22 cellular contexts compared by ENCODE assay signal in genomic region chr12:10111451-10111850, GRCh38. TPM values are rescaled to one million over a fixed set of nuclear protein-coding genes. Genes with fewer than 3 reads are reported as not detected.
DNase-seq lines count a peak whose midpoint lies in the region; ATAC-seq, FAIRE-seq and TF ChIP-seq lines count a peak whose summit lies in the region.
"Had no signal": no experiment of that assay in that cellular context is flagged by ENCODE, and none has a peak within 500 bp of the region (broad histone marks: within the 10 kb centered on the region; RNA-seq: fewer than 3 reads in every experiment).

No MANE protein-coding gene starts in this region.

- no peak for TF ChIP-seq EP300 in K562 (IDR thresholded peaks at IDR 0.05; ENCODE audit: low read length)

- peak overlapping the region; percentile 58 for H3K27ac Mint-ChIP-seq in T-helper 2 cell treated with Interferon-gamma antibody and Interleukin-4, amounts not matched to agents 5 μg/mL and 100 μg/mL, for 36 hours
- H3K27ac Mint-ChIP-seq: CD4-positive, alpha-beta memory T cell; GM23338 had no signal

- no peak overlapping the region for H2AK5ac ChIP-seq in trophoblast cell (ENCODE audit: low read length)

- H3K9ac ChIP-seq in K562 (ENCODE audit: insufficient read depth in 1 of 2, low read depth in 2 of 2, low read length in 2 of 2) (peak overlapping the region in 1 of 2 experiments; percentile 35; a peak in 1 of 4 replicates), trophoblast cell (ENCODE audit: low read length) (no peak overlapping the region)
- H3K9ac ChIP-seq: BLaER1 had no signal

- no peak overlapping the region for H3K23ac ChIP-seq in trophoblast cell (ENCODE audit: low read length)

- H2AFZ ChIP-seq in K562 (ENCODE audit: low read depth, low read length) (peak overlapping the region; percentile 12; the same call in 1 of the 2 replicates), trophoblast cell (ENCODE audit: insufficient read depth, low read length, poor library complexity) (no peak overlapping the region)

- H3K79me2 ChIP-seq in K562 (ENCODE audit: control insufficient read depth, insufficient read depth, low read length) (no peaks in the 10 kb centered on the region), trophoblast cell (ENCODE audit: control insufficient read depth, insufficient read depth, low read length, poor library complexity) (no peaks in the 10 kb centered on the region)

- no peak for TF ChIP-seq RAD21 in K562 (CRISPR knock-in tag; conservative IDR thresholded peaks at IDR 0.05 in 1 of 2, IDR thresholded peaks at IDR 0.05 in 1 of 2)

- no peaks in the 10 kb centered on the region for H3K9me3 Mint-ChIP-seq in T-helper 2 cell treated with Interferon-gamma antibody and Interleukin-4, amounts not matched to agents 5 μg/mL and 100 μg/mL, for 36 hours

- H3K4me1 Mint-ChIP-seq in T-helper 2 cell treated with Interferon-gamma antibody and Interleukin-4, amounts not matched to agents 5 μg/mL and 100 μg/mL, for 36 hours (ENCODE audit: low read depth), result no peaks in the 10 kb centered on the region
- H3K4me1 Mint-ChIP-seq: CD4-positive, alpha-beta memory T cell; GM23338 had no signal

- no TSS peak for BruUV-seq in K562 (replicated peaks; lab: Mats Ljungman, UMichigan)

- H3K9me1 ChIP-seq in K562 (ENCODE audit: control insufficient read depth, insufficient read depth, low read length), result no peaks in the 10 kb centered on the region

- CTCF ChIA-PET in K562 (lab: Yijun Ruan, JAX; ENCODE audit: low intra/inter-chr PET ratio), result interaction anchor here (0.6 kb wide), 1 partner anchor 66 kb away, joined by 3 read pairs; no protein-coding TSS in a partner anchor

- TF ChIP-seq POLR2A in K562 (conservative IDR thresholded peaks at IDR 0.05), result no peak

- H3K14ac ChIP-seq in trophoblast cell (ENCODE audit: low read length), result no peak overlapping the region

- H3K4me1 ChIP-seq in K562 (replicated peaks in 1 of 2; ENCODE audit: control insufficient read depth in 2 of 2, insufficient read depth in 2 of 2, low read length in 2 of 2) (peaks cover 0 to 5% of the 10 kb centered on the region in 2 experiments; a peak in 2 of 5 replicates), trophoblast cell (ENCODE audit: control insufficient read depth in 1 of 2, insufficient read depth in 2 of 2, low read length in 2 of 2) (peaks cover 2 to 6% of the 10 kb centered on the region in 2 experiments)
- H3K4me1 ChIP-seq: BLaER1 had no signal

- no peak overlapping the region for H4K91ac ChIP-seq in trophoblast cell (ENCODE audit: low read depth, low read length)

- no peaks in the 10 kb centered on the region for H3K36me3 Mint-ChIP-seq in T-helper 2 cell treated with Interferon-gamma antibody and Interleukin-4, amounts not matched to agents 5 μg/mL and 100 μg/mL, for 36 hours (ENCODE audit: low read depth)

- intact Hi-C loops in K562 (cut with micrococcal nuclease), result no loop called here

- H3K36me3 ChIP-seq in K562 (ENCODE audit: control insufficient read depth, insufficient read depth, low read length) (no peaks in the 10 kb centered on the region), trophoblast cell (ENCODE audit: control insufficient read depth in 1 of 2, insufficient read depth in 2 of 2, low read length in 2 of 2) (no peaks in the 10 kb centered on the region)
- H3K36me3 ChIP-seq: BLaER1 had no signal

- H3K4ac ChIP-seq in trophoblast cell (ENCODE audit: low read depth, low read length), result no peak overlapping the region

- H4K8ac ChIP-seq in trophoblast cell (ENCODE audit: low read depth, low read length), result no peak overlapping the region

- H2BK5ac ChIP-seq in trophoblast cell (ENCODE audit: low read depth, low read length, poor library complexity), result no peak overlapping the region

- ATAC-seq in K562, result peak; percentile 86
- ATAC-seq: A549, GM23338 had no signal

- H3K27ac ChIP-seq in K562 (ENCODE audit: extremely low read depth, low read depth, low read length) (no peak overlapping the region), trophoblast cell (ENCODE audit: low read depth, low read length) (no peak overlapping the region)
- H3K27ac ChIP-seq: 22Rv1, A549, BLaER1 had no signal

- POLR2A ChIA-PET in K562 (lab: Yijun Ruan, JAX), result no interaction called here

- no peaks in the 10 kb centered on the region for H3K9me3 ChIP-seq in K562 (replicated peaks; ENCODE audit: control insufficient read depth, insufficient read depth, low read depth, low read length)
- peaks cover 3% of the 10 kb centered on the region for H3K9me3 ChIP-seq in trophoblast cell (ENCODE audit: insufficient read depth, low read depth, low read length)
- H3K9me3 ChIP-seq: A549 had no signal

- no peak overlapping the region for H2BK120ac ChIP-seq in trophoblast cell (ENCODE audit: insufficient read depth, low read length, poor library complexity)

- H3K18ac ChIP-seq in trophoblast cell (ENCODE audit: low read length), result no peak overlapping the region

- FAIRE-seq in K562 (lab: Jason Lieb, UNC), result no peak
- FAIRE-seq: A549, H54, HTR-8/SVneo had no signal

- H3K4me3 Mint-ChIP-seq in T-helper 2 cell treated with Interferon-gamma antibody and Interleukin-4, amounts not matched to agents 5 μg/mL and 100 μg/mL, for 36 hours, result no peak overlapping the region
- H3K4me3 Mint-ChIP-seq: CD14-positive monocyte; CD4-positive, alpha-beta memory T cell; GM23338 had no signal

- peak in 1 of 3 experiments; percentile 16; a peak in 1 of 6 replicates for TF ChIP-seq CTCF in K562 (IDR thresholded peaks at IDR 0.05 in 2 of 3, conservative IDR thresholded peaks at IDR 0.05 in 1 of 3; ENCODE audit: insufficient read depth in 2 of 3, low read depth in 1 of 3, low read length in 3 of 3)

- H3K27me3 Mint-ChIP-seq in T-helper 2 cell treated with Interferon-gamma antibody and Interleukin-4, amounts not matched to agents 5 μg/mL and 100 μg/mL, for 36 hours (ENCODE audit: low read depth), result peaks cover 10% of the 10 kb centered on the region

- no peak overlapping the region for H3K4me3 ChIP-seq in K562
- H3K4me3 ChIP-seq in trophoblast cell (ENCODE audit: low read depth, low read length), result no peak overlapping the region
- H3K4me3 ChIP-seq: A549, BLaER1, GM23338 had no signal

- in situ Hi-C loops in K562 (cut with MboI), result no loop called here

- no peak overlapping the region for H3K4me2 ChIP-seq in K562 (ENCODE audit: insufficient read depth, low read length)
- H3K4me2 ChIP-seq in trophoblast cell (ENCODE audit: low read length), result no peak overlapping the region
- H3K4me2 ChIP-seq: A549, BLaER1, GM23338 had no signal

- no peak for DNase-seq in T-helper 2 cell treated with Interferon-gamma antibody and Interleukin-4, amounts not matched to agents 5 μg/mL and 100 μg/mL, for 36 hours (ENCODE audit: low spot score)
- no peak for DNase-seq in T-helper 2 cell
- peak; percentile 8 to 63 (median 23) for DNase-seq in K562 (ENCODE audit: extremely low read depth in 1 of 4, low spot score in 3 of 4)
- peak; percentile 95 to 96 for DNase-seq in trophoblast cell
- no peak for DNase-seq in NCI-H1092 treated with DMSO at 0.1 percent for 48 hours (lab: John Stamatoyannopoulos, UW)
- no peak for DNase-seq in NCI-H2029 treated with DMSO at 0.1 percent for 48 hours (lab: John Stamatoyannopoulos, UW)
- DNase-seq in NCI-H446 treated with DMSO at 0.1 percent for 48 hours (lab: John Stamatoyannopoulos, UW), result no peak
- DNase-seq: AML-193; CD4-positive, alpha-beta memory T cell; DMS153; DMS79; GF-D8; HCEC 1CT; IMR-90 had no signal

- H3K79me1 ChIP-seq in trophoblast cell (ENCODE audit: low read length), result peaks cover 1% of the 10 kb centered on the region

- no peaks in the 10 kb centered on the region; a peak in 2 of 5 replicates for H3K27me3 ChIP-seq in K562 (ENCODE audit: control insufficient read depth in 2 of 2, insufficient read depth in 2 of 2, low read length in 2 of 2)
- H3K27me3 ChIP-seq in trophoblast cell (ENCODE audit: insufficient read depth, low read length), result no peaks in the 10 kb centered on the region
- H3K27me3 ChIP-seq: BLaER1 had no signal

- H4K12ac ChIP-seq in trophoblast cell (ENCODE audit: low read depth, low read length), result no peak overlapping the region

- H2BK12ac ChIP-seq in trophoblast cell (ENCODE audit: low read length), result no peak overlapping the region

- H4K20me1 ChIP-seq in K562 (replicated peaks; ENCODE audit: control insufficient read depth, insufficient read depth, low read length), result no peaks in the 10 kb centered on the region
- H4K20me1 ChIP-seq: BLaER1 had no signal

- WGBS in K562 (ENCODE audit: insufficient coverage, low coverage, missing lambda C conversion rate), result 8% methylated on average over 21 of the region's 38 CpGs
- WGBS in trophoblast cell (ENCODE audit: extremely low coverage, insufficient coverage, insufficient read length), result no CpG with 5 or more reads among the region's 38 CpGs

RNA-seq across cellular contexts. Expression of gene CLEC1A, which starts 12.7 kb away (rescaled TPM):
- not detected in 2 replicates for total RNA-seq in K562 (2011; cell fraction: chromatin; rRNA removed; ENCODE audit: low replicate concordance)
- not detected in 2 replicates for total RNA-seq in K562 (2011; cell fraction: nucleolus; rRNA removed)
- total RNA-seq in K562 (2011; cell fraction: nucleoplasm; rRNA removed), result not detected in 2 replicates
- total RNA-seq in K562 (2014; rRNA removed) (not detected in 2 replicates), K562 (2014; rRNA removed; fragmentation: Illumina TruSeq; extraction: Trizol) (not detected in 2 replicates), K562 (2015; rRNA removed; fragmentation: Illumina TruSeq; extraction: Trizol) (not detected in 2 replicates), K562 (2021) (not detected in 2 replicates)
- polyA plus RNA-seq in K562 (2011; rRNA removed) (not detected in 2 replicates), K562 (2014; fragmentation: Illumina TruSeq; extraction: Trizol) (not detected in 2 replicates), K562 (2014; fragmentation: Nextera tagmentation; extraction: Ambion mirVana) (under 1 TPM in 1 of 2 experiments, not detected in 1; 0.04 TPM), K562 (2014; rRNA removed) (not detected in 2 replicates)
- not detected in 2 replicates for polyA plus RNA-seq in K562 (2011; cell fraction: cytosol; rRNA removed)
- 0.07 TPM in 1 of 2 replicates, not detected in the other for polyA plus RNA-seq in K562 (2011; cell fraction: nucleus; rRNA removed)
- not detected in 2 replicates for polyA plus RNA-seq in K562 (2012)
- polyA minus RNA-seq in K562 (2011; rRNA and poly(A)+ RNA removed), result not detected in 2 replicates
- polyA minus RNA-seq in K562 (2011; cell fraction: cytosol; rRNA and poly(A)+ RNA removed), result not detected in 2 replicates
- polyA minus RNA-seq in K562 (2011; cell fraction: nucleus; rRNA and poly(A)+ RNA removed), result not detected in 2 replicates
- polyA plus RNA-seq in trophoblast cell (2013), result 33.5 and 36.4 TPM in 2 replicates
- total RNA-seq: CD4-positive, alpha-beta memory T cell; IMR-90 had no signal
- polyA plus RNA-seq: CD4-positive, alpha-beta memory T cell; GM23338; IMR-90 had no signal

RNA-seq across cellular contexts. Expression of gene CLEC7A, which starts 18.5 kb away (rescaled TPM):
- total RNA-seq in K562 (2011; cell fraction: chromatin; rRNA removed; ENCODE audit: low replicate concordance), result not detected in 2 replicates
- total RNA-seq in K562 (2011; cell fraction: nucleolus; rRNA removed), result not detected in 2 replicates
- total RNA-seq in K562 (2011; cell fraction: nucleoplasm; rRNA removed), result not detected in 2 replicates
- not detected in 2 replicates for total RNA-seq in K562 (2014; rRNA removed)
- not detected in 2 replicates for total RNA-seq in K562 (2014; rRNA removed; fragmentation: Illumina TruSeq; extraction: Trizol)
- total RNA-seq in K562 (2015; rRNA removed; fragmentation: Illumina TruSeq; extraction: Trizol), result not detected in 2 replicates
- 0.16 TPM in 1 of 2 replicates, not detected in the other for total RNA-seq in K562 (2021)
- not detected in 2 replicates for polyA plus RNA-seq in K562 (2011; rRNA removed)
- not detected in 2 replicates for polyA plus RNA-seq in K562 (2011; cell fraction: cytosol; rRNA removed)
- polyA plus RNA-seq in K562 (2011; cell fraction: nucleus; rRNA removed), result not detected in 2 replicates
- 0.09 TPM in 1 of 2 replicates, not detected in the other for polyA plus RNA-seq in K562 (2012)
- polyA plus RNA-seq in K562 (2014; fragmentation: Illumina TruSeq; extraction: Trizol), result not detected in 2 replicates
- not detected for polyA plus RNA-seq in K562 (2014; fragmentation: Nextera tagmentation; extraction: Ambion mirVana)
- polyA plus RNA-seq in K562 (2014; rRNA removed), result not detected in 2 replicates
- polyA minus RNA-seq in K562 (2011; rRNA and poly(A)+ RNA removed), result not detected in 2 replicates
- not detected in 2 replicates for polyA minus RNA-seq in K562 (2011; cell fraction: cytosol; rRNA and poly(A)+ RNA removed)
- polyA minus RNA-seq in K562 (2011; cell fraction: nucleus; rRNA and poly(A)+ RNA removed), result not detected in 2 replicates
- polyA plus RNA-seq in trophoblast cell (2013), result 13.7 and 14.4 TPM in 2 replicates
- total RNA-seq: Daoy, GM23338, IMR-90 had no signal
- polyA plus RNA-seq: A549, IMR-90 had no signal

Comparison
In these comparisons a context has a peak if more than half of its experiments do, and no peak if none do; other contexts are left out.
1. DNase-seq: peak in K562 (4 of 4) and trophoblast cell (2 of 2); none in T-helper 2 cell treated with Interferon-gamma antibody and Interleukin-4, amounts not matched to agents 5 μg/mL and 100 μg/mL, for 36 hours (single experiment), T-helper 2 cell (0 of 5), NCI-H1092 treated with DMSO at 0.1 percent for 48 hours (single experiment), NCI-H2029 treated with DMSO at 0.1 percent for 48 hours (single experiment) and NCI-H446 treated with DMSO at 0.1 percent for 48 hours (single experiment).